In the genomic region with DNA sequence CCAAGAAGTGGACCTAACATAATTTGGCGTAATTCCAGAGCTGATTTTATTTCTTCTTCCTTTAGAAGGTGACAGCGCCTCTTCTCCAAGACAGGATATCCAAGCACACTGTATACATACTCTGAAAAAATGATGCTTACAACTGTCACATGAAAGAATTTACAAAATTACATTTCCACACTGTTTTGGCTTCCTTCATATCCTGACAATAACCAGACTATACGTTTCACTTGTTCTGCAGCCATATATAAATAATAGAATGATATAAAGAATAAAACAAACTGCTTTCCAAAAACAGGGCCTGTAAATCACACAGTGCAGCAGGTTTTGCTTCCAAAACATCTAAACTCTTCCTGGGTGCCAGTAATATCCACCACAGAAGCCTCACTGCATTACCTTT, we compare ENCODE assay signal across 28 cellular contexts.
DNase-seq lines count a peak whose midpoint lies in the region; ATAC-seq and FAIRE-seq lines count a peak whose summit lies in the region.
"Had no signal": no experiment of that assay in that cellular context is flagged by ENCODE, and none has a peak within 500 bp of the region (broad histone marks: within the 10 kb centered on the region; RNA-seq: fewer than 3 reads in every experiment).

No MANE protein-coding gene starts in this region.

- no peak overlapping the region for H3K9ac ChIP-seq in muscle layer of colon (ENCODE audit: low read length)
- H3K9ac ChIP-seq: BLaER1 had no signal

- no peaks in the 10 kb centered on the region for H3K27me3 ChIP-seq in muscle layer of colon (ENCODE audit: control insufficient read depth in 1 of 2, insufficient read depth in 2 of 2, low read length in 2 of 2)
- H3K27me3 ChIP-seq: BE2C, BLaER1 had no signal

- no peak overlapping the region for H3K4me3 ChIP-seq in muscle layer of colon (ENCODE audit: low read depth in 1 of 2, low read length in 2 of 2)
- H3K4me3 ChIP-seq: BLaER1, GM12878 had no signal

- intact Hi-C loops in head of caudate nucleus (cut with DNase I), result no loop called here

- H3K36me3 ChIP-seq in muscle layer of colon (ENCODE audit: insufficient read depth, low read length), result no peaks in the 10 kb centered on the region
- H3K36me3 ChIP-seq: BE2C, BLaER1 had no signal

- ATAC-seq in HG02588 (IDR thresholded peaks at IDR 0.05; ENCODE audit: unreplicated experiment), result no peak
- ATAC-seq: GM12878 had no signal

- no peaks in the 10 kb centered on the region for H3K9me3 ChIP-seq in muscle layer of colon (ENCODE audit: low read length)
- H3K9me3 ChIP-seq: BE2C, BLaER1 had no signal

- FAIRE-seq in TTC549 (lab: Jason Lieb, UNC), result peak; percentile 17
- FAIRE-seq: GM12878, GM12892, GM18507, GM19239 had no signal

- peak; percentile 27 for DNase-seq in NCI-H748 (lab: John Stamatoyannopoulos, UW; ENCODE audit: unreplicated experiment)
- DNase-seq in NCI-H748 treated with DMSO at 0.1 percent for 48 hours (lab: John Stamatoyannopoulos, UW), result no peak
- DNase-seq in NCI-H69 (lab: John Stamatoyannopoulos, UW), result peak; percentile 27
- DNase-seq in head of caudate nucleus, result no peak
- DNase-seq in GM19238 (ENCODE audit: insufficient read length, low spot score), result no peak
- DNase-seq: 8988T; ACHN; BE2C; C1 segment of cervical spinal cord; CD4-positive, alpha-beta memory T cell; CD4-positive, CD25-positive, alpha-beta regulatory T cell; CD8-positive, alpha-beta memory T cell; COR-L47; DMS 273 treated with DMSO at 0.1 percent for 48 hours; DMS153; DMS53; DMS79; DND-41; EL; GDM1 had no signal

- H3K4me1 ChIP-seq in muscle layer of colon (ENCODE audit: insufficient read depth, low read length), result peaks cover 42% of the 10 kb centered on the region
- H3K4me1 ChIP-seq: BLaER1 had no signal

- peak overlapping the region; percentile 57 for H3K27ac ChIP-seq in muscle layer of colon (ENCODE audit: low read depth, low read length)
- H3K27ac ChIP-seq: BLaER1 had no signal

Comparison
In these comparisons a context has a peak if more than half of its experiments do, and no peak if none do; other contexts are left out.
1. DNase-seq: peak in NCI-H748 (single experiment) and NCI-H69 (single experiment); none in NCI-H748 treated with DMSO at 0.1 percent for 48 hours (single experiment), head of caudate nucleus (0 of 42) and GM19238 (single experiment).